Comparison of ENCODE assay signal across 1 cellular context in the genomic region with DNA sequence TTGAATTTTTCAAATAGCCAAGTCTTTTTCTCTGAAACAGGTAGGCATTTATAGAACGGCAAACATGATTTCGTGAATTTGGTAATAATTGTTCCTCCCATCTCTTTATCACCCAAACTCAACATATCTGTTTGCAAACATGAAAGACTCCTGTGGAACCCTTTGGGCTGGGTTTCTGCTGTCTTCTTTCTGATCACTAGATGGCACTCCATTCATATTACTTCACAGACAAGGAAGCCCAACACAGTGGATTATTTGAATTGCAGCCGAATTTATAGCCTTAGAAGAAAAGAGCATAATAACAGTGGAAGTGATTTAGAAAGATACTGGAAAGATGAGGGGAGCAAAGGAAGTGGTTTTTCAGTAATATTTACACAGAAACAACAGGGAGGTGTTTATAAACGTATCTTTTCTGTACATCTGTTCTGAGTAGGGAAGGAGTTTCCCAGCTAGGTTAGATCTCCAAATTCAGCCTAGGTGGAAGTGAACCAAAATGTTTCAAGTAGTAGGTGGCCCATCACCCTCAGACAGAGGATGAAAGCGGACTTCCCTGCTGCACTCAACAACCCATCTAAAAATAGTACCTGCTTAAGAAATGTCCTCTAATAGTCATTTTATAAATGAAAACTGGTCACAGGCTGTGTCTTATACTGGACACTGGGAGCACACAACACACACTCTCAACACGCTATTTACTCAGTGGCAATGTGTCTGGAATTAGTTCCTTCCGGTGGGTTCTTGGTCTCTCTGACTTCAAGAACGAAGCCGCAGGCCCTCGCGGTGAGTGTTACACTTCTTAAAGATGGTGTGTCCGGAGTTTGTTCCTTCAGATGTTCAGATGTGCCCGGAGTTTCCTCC.
TF ChIP-seq lines count a peak whose summit lies in the region.

No MANE protein-coding gene starts in this region.

TF ChIP-seq in HEK293, 187 proteins besides CTCF, POLR2A, EP300 and RAD21 (continued from another document):
- TF ChIP-seq ZNF660 (tag by site-specific recombination; IDR thresholded peaks at IDR 0.05) = peak; percentile 85; the same call in 1 of the 2 replicates
- peak; percentile 97 for TF ChIP-seq ZNF654 (tag by site-specific recombination; IDR thresholded peaks at IDR 0.05; ENCODE audit: low read depth)
- TF ChIP-seq, protein P1, sequence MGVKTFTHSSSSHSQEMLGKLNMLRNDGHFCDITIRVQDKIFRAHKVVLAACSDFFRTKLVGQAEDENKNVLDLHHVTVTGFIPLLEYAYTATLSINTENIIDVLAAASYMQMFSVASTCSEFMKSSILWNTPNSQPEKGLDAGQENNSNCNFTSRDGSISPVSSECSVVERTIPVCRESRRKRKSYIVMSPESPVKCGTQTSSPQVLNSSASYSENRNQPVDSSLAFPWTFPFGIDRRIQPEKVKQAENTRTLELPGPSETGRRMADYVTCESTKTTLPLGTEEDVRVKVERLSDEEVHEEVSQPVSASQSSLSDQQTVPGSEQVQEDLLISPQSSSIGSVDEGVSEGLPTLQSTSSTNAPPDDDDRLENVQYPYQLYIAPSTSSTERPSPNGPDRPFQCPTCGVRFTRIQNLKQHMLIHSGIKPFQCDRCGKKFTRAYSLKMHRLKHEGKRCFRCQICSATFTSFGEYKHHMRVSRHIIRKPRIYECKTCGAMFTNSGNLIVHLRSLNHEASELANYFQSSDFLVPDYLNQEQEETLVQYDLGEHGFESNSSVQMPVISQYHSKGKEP (tag by site-specific recombination; IDR thresholded peaks at IDR 0.05) = 0 out of 2 replicates have a peak, but pooled peaks have one; percentile 38
- TF ChIP-seq, protein P2, sequence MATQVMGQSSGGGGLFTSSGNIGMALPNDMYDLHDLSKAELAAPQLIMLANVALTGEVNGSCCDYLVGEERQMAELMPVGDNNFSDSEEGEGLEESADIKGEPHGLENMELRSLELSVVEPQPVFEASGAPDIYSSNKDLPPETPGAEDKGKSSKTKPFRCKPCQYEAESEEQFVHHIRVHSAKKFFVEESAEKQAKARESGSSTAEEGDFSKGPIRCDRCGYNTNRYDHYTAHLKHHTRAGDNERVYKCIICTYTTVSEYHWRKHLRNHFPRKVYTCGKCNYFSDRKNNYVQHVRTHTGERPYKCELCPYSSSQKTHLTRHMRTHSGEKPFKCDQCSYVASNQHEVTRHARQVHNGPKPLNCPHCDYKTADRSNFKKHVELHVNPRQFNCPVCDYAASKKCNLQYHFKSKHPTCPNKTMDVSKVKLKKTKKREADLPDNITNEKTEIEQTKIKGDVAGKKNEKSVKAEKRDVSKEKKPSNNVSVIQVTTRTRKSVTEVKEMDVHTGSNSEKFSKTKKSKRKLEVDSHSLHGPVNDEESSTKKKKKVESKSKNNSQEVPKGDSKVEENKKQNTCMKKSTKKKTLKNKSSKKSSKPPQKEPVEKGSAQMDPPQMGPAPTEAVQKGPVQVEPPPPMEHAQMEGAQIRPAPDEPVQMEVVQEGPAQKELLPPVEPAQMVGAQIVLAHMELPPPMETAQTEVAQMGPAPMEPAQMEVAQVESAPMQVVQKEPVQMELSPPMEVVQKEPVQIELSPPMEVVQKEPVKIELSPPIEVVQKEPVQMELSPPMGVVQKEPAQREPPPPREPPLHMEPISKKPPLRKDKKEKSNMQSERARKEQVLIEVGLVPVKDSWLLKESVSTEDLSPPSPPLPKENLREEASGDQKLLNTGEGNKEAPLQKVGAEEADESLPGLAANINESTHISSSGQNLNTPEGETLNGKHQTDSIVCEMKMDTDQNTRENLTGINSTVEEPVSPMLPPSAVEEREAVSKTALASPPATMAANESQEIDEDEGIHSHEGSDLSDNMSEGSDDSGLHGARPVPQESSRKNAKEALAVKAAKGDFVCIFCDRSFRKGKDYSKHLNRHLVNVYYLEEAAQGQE (tag by site-specific recombination; IDR thresholded peaks at IDR 0.05) = no peak
- 0 out of 2 replicates have a peak, but pooled peaks have one; percentile 21 for TF ChIP-seq SP7 (tag by site-specific recombination; IDR thresholded peaks at IDR 0.05)
- no peak for TF ChIP-seq ZNF560 (tag by site-specific recombination; IDR thresholded peaks at IDR 0.05; ENCODE audit: borderline replicate concordance)
- TF ChIP-seq ZNF561 (tag by site-specific recombination; IDR thresholded peaks at IDR 0.05; ENCODE audit: borderline replicate concordance) = no peak
TF ChIP-seq in HEK293: peak in this region for 7.
